Comparison of ENCODE assay signal across 24 cellular contexts in genomic region chr19:37074111-37074510, GRCh38. TPM values are rescaled to one million over a fixed set of nuclear protein-coding genes. Genes with fewer than 3 reads are reported as not detected.
A peak's percentile ranks its signal among the peaks of the same experiment; 100 is the strongest.
DNase-seq lines count a peak whose midpoint lies in the region; ATAC-seq, FAIRE-seq and TF ChIP-seq lines count a peak whose summit lies in the region.
"Had no signal": no experiment of that assay in that cellular context is flagged by ENCODE, and none has a peak within 500 bp of the region (broad histone marks: within the 10 kb centered on the region; RNA-seq: fewer than 3 reads in every experiment).

No MANE protein-coding gene starts in this region.

- no peaks in the 10 kb centered on the region for H4K20me1 ChIP-seq in HepG2 (ENCODE audit: insufficient read depth, low read length)
- H4K20me1 ChIP-seq: BLaER1 had no signal

- H3K4me1 ChIP-seq in HepG2 (ENCODE audit: insufficient read depth, low read length) (peaks cover 8% of the 10 kb centered on the region), right lobe of liver (peaks cover 0 to 11% (median 2%) of the 10 kb centered on the region in 4 donors), pancreas (peaks cover 0 to 3% (median 0%) of the 10 kb centered on the region in 3 donors)
- H3K4me1 ChIP-seq: BE2C had no signal

- H3K27me3 ChIP-seq in HepG2 (ENCODE audit: control insufficient read depth in 1 of 2, insufficient read depth in 2 of 2, low read length in 2 of 2) = no peaks in the 10 kb centered on the region; a peak in 1 of 5 replicates
- no peaks in the 10 kb centered on the region for H3K27me3 ChIP-seq in right lobe of liver
- no peaks in the 10 kb centered on the region for H3K27me3 ChIP-seq in pancreas
- no peaks in the 10 kb centered on the region for H3K27me3 ChIP-seq in H7 (ENCODE audit: control insufficient read depth, insufficient read depth, low read length)
- H3K27me3 ChIP-seq: BE2C, BLaER1 had no signal

- intact Hi-C loops in HepG2 (cut with micrococcal nuclease; ENCODE audit: unreplicated experiment) (no loop called here), right lobe of liver (cut with DNase I) (no loop called here), pancreas (cut with DNase I) (no loop called here)

- no peak overlapping the region for H3K4me2 ChIP-seq in HepG2 (ENCODE audit: low read depth, low read length)
- H3K4me2 ChIP-seq: BLaER1 had no signal

- ATAC-seq in HepG2 (no peak), right lobe of liver (no peak), pancreas (no peak)
- ATAC-seq: GM12878 had no signal

- peaks cover 6% of the 10 kb centered on the region for H3K79me2 ChIP-seq in HepG2 (ENCODE audit: insufficient read depth, low read length)

- no peak overlapping the region for H3K27ac ChIP-seq in HepG2 (ENCODE audit: extremely low read length, insufficient read depth, low read length)
- H3K27ac ChIP-seq in right lobe of liver = no peak overlapping the region
- H3K27ac ChIP-seq in pancreas = no peak overlapping the region
- H3K27ac ChIP-seq: 22Rv1, BLaER1 had no signal

- CTCF ChIA-PET in HepG2 (lab: Yijun Ruan, JAX; ENCODE audit: low intra/inter-chr PET ratio, low total read pairs) = no interaction called here

- H3K36me3 ChIP-seq in HepG2 (replicated peaks in 1 of 2; ENCODE audit: control insufficient read depth in 1 of 2, insufficient read depth in 2 of 2, low read length in 2 of 2) (no peaks in the 10 kb centered on the region), right lobe of liver (no peaks in the 10 kb centered on the region), pancreas (no peaks in the 10 kb centered on the region), H7 (replicated peaks; ENCODE audit: control insufficient read depth, insufficient read depth, low read length) (no peaks in the 10 kb centered on the region)
- H3K36me3 ChIP-seq: BE2C, BLaER1 had no signal

- H3K4me3 ChIP-seq in HepG2 (replicated peaks in 1 of 3; ENCODE audit: insufficient read depth in 1 of 3, low read depth in 2 of 3, low read length in 3 of 3) = no peak overlapping the region
- H3K4me3 ChIP-seq in right lobe of liver = no peak overlapping the region
- H3K4me3 ChIP-seq in pancreas = no peak overlapping the region
- no peak overlapping the region for H3K4me3 ChIP-seq in H7 (ENCODE audit: insufficient read depth, low read depth, low read length)
- H3K4me3 ChIP-seq: BLaER1, GM12878 had no signal

- H2AFZ ChIP-seq in HepG2 (ENCODE audit: low read length) = no peak overlapping the region

- in situ Hi-C loops in HepG2 (cut with HindIII; ENCODE audit: extremely low pct_ligation_motif_present, low pct_unique_long_range_greater_than_20kb) = no loop called here

- peaks cover 39% of the 10 kb centered on the region for H3K9me3 ChIP-seq in HepG2 (ENCODE audit: low read length)
- peaks cover 0 to 6% (median 2%) of the 10 kb centered on the region in 4 donors for H3K9me3 ChIP-seq in right lobe of liver
- H3K9me3 ChIP-seq in pancreas = no peaks in the 10 kb centered on the region
- H3K9me3 ChIP-seq: BE2C had no signal

- FAIRE-seq in HepG2 (lab: Jason Lieb, UNC) (no peak), pancreas (lab: Jason Lieb, UNC) (no peak)
- FAIRE-seq: GM12878, GM12892, GM18507 had no signal

- no peak overlapping the region for H3K9ac ChIP-seq in HepG2 (ENCODE audit: insufficient read depth, low read depth, low read length)
- H3K9ac ChIP-seq: BLaER1 had no signal

- no TSS peak for BruUV-seq in HepG2 (replicated peaks; lab: Mats Ljungman, UMichigan)

- POLR2A ChIA-PET in HepG2 (lab: Yijun Ruan, JAX) = no interaction called here

- DNase-seq in HepG2 (ENCODE audit: low spot score) (no peak), right lobe of liver (no peak), OCI-M1 (lab: John Stamatoyannopoulos, UW) (peak; percentile 33), pancreas (no peak), H7 (no peak)
- DNase-seq: ACHN; BE2C; C1 segment of cervical spinal cord; CD4-positive, alpha-beta memory T cell; CD4-positive, CD25-positive, alpha-beta regulatory T cell; CD8-positive, alpha-beta memory T cell; COR-L47; DMS 273 treated with DMSO at 0.1 percent for 48 hours; DMS153; DMS53; DMS79; DND-41; EL; GDM1 had no signal

- TF ChIP-seq POLR2A in HepG2 (IDR thresholded peaks at IDR 0.05; ENCODE audit: insufficient read depth in 1 of 2, low read depth in 2 of 2, low read length in 2 of 2) (no peak), right lobe of liver (IDR thresholded peaks at IDR 0.05) (no peak)

- TF ChIP-seq CTCF in HepG2 (CRISPR knock-in tag; IDR thresholded peaks at IDR 0.05) (no peak), right lobe of liver (IDR thresholded peaks at IDR 0.05) (no peak), pancreas (IDR thresholded peaks at IDR 0.05) (no peak)

- no peak for TF ChIP-seq EP300 in HepG2 (IDR thresholded peaks at IDR 0.05; ENCODE audit: low read depth in 2 of 2, low read length in 2 of 2)
- no peak for TF ChIP-seq EP300 in HepG2 (CRISPR knock-in tag; IDR thresholded peaks at IDR 0.05; ENCODE audit: borderline replicate concordance)

- no peak for TF ChIP-seq RAD21 in HepG2 (CRISPR knock-in tag; IDR thresholded peaks at IDR 0.05)

TF ChIP-seq in HepG2, 621 proteins besides CTCF, POLR2A, EP300 and RAD21:
- TF ChIP-seq ZBTB49 (CRISPR knock-in tag; IDR thresholded peaks at IDR 0.05; ENCODE audit: borderline replicate concordance) (no peak), CEBPB (IDR thresholded peaks at IDR 0.05; ENCODE audit: borderline replicate concordance, low read depth, low read length) (peak; percentile 54; the same call in 1 of the 2 replicates)

RNA-seq across cellular contexts. Expression of gene ZNF420, which starts 4.1 kb away (rescaled TPM):
- total RNA-seq in HepG2 (2016; rRNA removed; fragmentation: Illumina TruSeq; extraction: Trizol) (6.6 and 11.1 TPM in 2 replicates), right lobe of liver (1 to 10 TPM; 1.9 to 5.3 (median 3.5) TPM), pancreas (1 to 10 TPM; 3.0 to 6.9 (median 4.8) TPM)
- total RNA-seq in HepG2 (2016; cell fraction: cytosol; rRNA removed; fragmentation: Illumina TruSeq; extraction: Trizol; ENCODE audit: low read depth) = 3.0 and 3.8 TPM in 2 replicates
- total RNA-seq in HepG2 (2016; cell fraction: insoluble cytoplasmic fraction; rRNA removed; fragmentation: Illumina TruSeq; extraction: Trizol) = 7.2 and 10.8 TPM in 2 replicates
- total RNA-seq in HepG2 (2016; cell fraction: membrane; rRNA removed; fragmentation: Illumina TruSeq; extraction: Trizol) = 4.6 and 4.9 TPM in 2 replicates
- 6.0 and 6.7 TPM in 2 replicates for total RNA-seq in HepG2 (2016; cell fraction: nucleus; rRNA removed; fragmentation: Illumina TruSeq; extraction: Trizol)
- polyA plus RNA-seq in HepG2 (2011; rRNA removed) (1.4 and 2.5 TPM in 2 replicates), pancreas (1 to 10 TPM; 2.1 to 5.1 TPM)
- 0.72 and 1.6 TPM in 2 replicates for polyA plus RNA-seq in HepG2 (2011; cell fraction: cytosol; rRNA removed)
- polyA plus RNA-seq in HepG2 (2011; cell fraction: nucleus; rRNA removed) = 0.40 and 1.8 TPM in 2 replicates
- 3.2 and 3.4 TPM in 2 replicates for polyA plus RNA-seq in HepG2 (2012)
- 0.36 and 1.2 TPM in 2 replicates for polyA plus RNA-seq in HepG2 (2016; cell fraction: cytosol; fragmentation: Illumina TruSeq; extraction: Trizol; ENCODE audit: low read depth)
- polyA plus RNA-seq in HepG2 (2016; cell fraction: insoluble cytoplasmic fraction; fragmentation: Illumina TruSeq; extraction: Trizol; ENCODE audit: low read depth) = 6.1 and 6.3 TPM in 2 replicates
- 0.83 and 1.9 TPM in 2 replicates for polyA plus RNA-seq in HepG2 (2016; cell fraction: membrane; fragmentation: Illumina TruSeq; extraction: Trizol; ENCODE audit: low read depth)
- 3.7 and 3.9 TPM in 2 replicates for polyA plus RNA-seq in HepG2 (2016; cell fraction: nucleus; fragmentation: Illumina TruSeq; extraction: Trizol; ENCODE audit: insufficient read depth, low read depth)
- polyA minus RNA-seq in HepG2 (2011; rRNA and poly(A)+ RNA removed; ENCODE audit: low replicate concordance) = 1.4 and 8.7 TPM in 2 replicates
- 1.6 and 4.6 TPM in 2 replicates for polyA minus RNA-seq in HepG2 (2011; cell fraction: cytosol; rRNA and poly(A)+ RNA removed)
- 5.5 and 6.6 TPM in 2 replicates for polyA minus RNA-seq in HepG2 (2011; cell fraction: nucleus; rRNA and poly(A)+ RNA removed)
- total RNA-seq in H7 (2014; rRNA removed; shearing (Covaris generic)) = 5.0 and 10.7 TPM in 2 replicates
